14 cellular contexts compared by ENCODE assay signal in genomic region chr1:2446394-2446793, GRCh38. TPM values are rescaled to one million over a fixed set of nuclear protein-coding genes. Genes with fewer than 3 reads are reported as not detected.
DNase-seq lines count a peak whose midpoint lies in the region; ATAC-seq and TF ChIP-seq lines count a peak whose summit lies in the region.
"Had no signal": no experiment of that assay in that cellular context is flagged by ENCODE, and none has a peak within 500 bp of the region (broad histone marks: within the 10 kb centered on the region; RNA-seq: fewer than 3 reads in every experiment).

No MANE protein-coding gene starts in this region.

- H3K27me3 Mint-ChIP-seq in brain: no peaks in the 10 kb centered on the region

- H3K36me3 Mint-ChIP-seq in brain: no peaks in the 10 kb centered on the region
- H3K36me3 Mint-ChIP-seq: CD4-positive, alpha-beta memory T cell had no signal

- no peak for ATAC-seq in HG03521 (IDR thresholded peaks at IDR 0.05; ENCODE audit: unreplicated experiment)
- ATAC-seq: stimulated activated naive CD8-positive, alpha-beta T cell treated with anti-CD3 and anti-CD28 coated beads, Interleukin-15, amount 100 ng/mL, for 72 hours had no signal

- peak overlapping the region; percentile 97 for H3K27ac ChIP-seq in temporal lobe (ENCODE audit: low read depth, low read length)
- H3K27ac ChIP-seq: ovary had no signal

- TF ChIP-seq CTCF in brain (conservative IDR thresholded peaks at IDR 0.05): no peak

- peaks cover 69% of the 10 kb centered on the region for H3K4me1 Mint-ChIP-seq in brain

- H3K27ac Mint-ChIP-seq in brain: peak overlapping the region in 3 of 5 experiments; percentile 67 to 92 (median 85)
- H3K27ac Mint-ChIP-seq: CD4-positive, alpha-beta memory T cell; stimulated activated naive CD8-positive, alpha-beta T cell treated with anti-CD3 and anti-CD28 coated beads, Interleukin-15, amount 100 ng/mL, for 72 hours had no signal

- peak; percentile 37 for DNase-seq in NCI-H69 (lab: John Stamatoyannopoulos, UW)
- peak; percentile 37 for DNase-seq in iris pigment epithelial cell (ENCODE audit: low read depth)
- no peak for DNase-seq in activated effector memory CD4-positive, alpha-beta T cell treated with anti-CD3 and anti-CD28 coated beads, Interleukin-2, amount 50 U/mL, for 16 hours
- DNase-seq in AG08396 (ENCODE audit: low spot score): no peak
- DNase-seq: activated naive CD4-positive, alpha-beta T cell; CD4-positive, alpha-beta memory T cell; mammary epithelial cell; NCI-H187; ovary; RPMI8226; stimulated activated naive CD8-positive, alpha-beta T cell treated with anti-CD3 and anti-CD28 coated beads, Interleukin-15, amount 100 ng/mL, for 72 hours had no signal

- peak overlapping the region in 2 of 5 experiments; percentile 39 to 40 for H3K4me3 Mint-ChIP-seq in brain
- H3K4me3 Mint-ChIP-seq: CD4-positive, alpha-beta memory T cell; stimulated activated naive CD8-positive, alpha-beta T cell treated with anti-CD3 and anti-CD28 coated beads, Interleukin-15, amount 100 ng/mL, for 72 hours had no signal

- H3K9me3 Mint-ChIP-seq in brain: peaks cover 0 to 2% (median 0%) of the 10 kb centered on the region in 5 experiments
- H3K9me3 Mint-ChIP-seq: CD4-positive, alpha-beta memory T cell; stimulated activated naive CD8-positive, alpha-beta T cell treated with anti-CD3 and anti-CD28 coated beads, Interleukin-15, amount 100 ng/mL, for 72 hours had no signal

RNA-seq across cellular contexts. Expression of gene PLCH2, which starts 29.7 kb away (rescaled TPM):
- 5.5 TPM for polyA plus RNA-seq in brain (ENCODE audit: insufficient read depth, low read depth, low replicate concordance)
- total RNA-seq in temporal lobe: 9.1 TPM

RNA-seq across cellular contexts. Expression of gene PEX10, which starts 34.0 kb away (rescaled TPM):
- polyA plus RNA-seq in brain (ENCODE audit: insufficient read depth, low read depth, low replicate concordance): 39.1 TPM
- 14.0 TPM for total RNA-seq in temporal lobe

RNA-seq across cellular contexts. Expression of gene RER1, which starts 54.8 kb away (rescaled TPM):
- 122 TPM for polyA plus RNA-seq in brain (ENCODE audit: insufficient read depth, low read depth, low replicate concordance)
- total RNA-seq in temporal lobe: 29.0 TPM

RNA-seq across cellular contexts. Expression of gene MORN1, which starts 55.0 kb away (rescaled TPM):
- 15.4 TPM for polyA plus RNA-seq in brain (ENCODE audit: insufficient read depth, low read depth, low replicate concordance)
- 8.9 TPM for total RNA-seq in temporal lobe

Comparison
In these comparisons a context has a peak if more than half of its experiments do, and no peak if none do; other contexts are left out.
1. DNase-seq: peak in NCI-H69 (single experiment) and iris pigment epithelial cell (single experiment); none in activated effector memory CD4-positive, alpha-beta T cell treated with anti-CD3 and anti-CD28 coated beads, Interleukin-2, amount 50 U/mL, for 16 hours (single experiment) and AG08396 (single experiment).